Comparison of ENCODE assay signal across 5 cellular contexts in the genomic region with DNA sequence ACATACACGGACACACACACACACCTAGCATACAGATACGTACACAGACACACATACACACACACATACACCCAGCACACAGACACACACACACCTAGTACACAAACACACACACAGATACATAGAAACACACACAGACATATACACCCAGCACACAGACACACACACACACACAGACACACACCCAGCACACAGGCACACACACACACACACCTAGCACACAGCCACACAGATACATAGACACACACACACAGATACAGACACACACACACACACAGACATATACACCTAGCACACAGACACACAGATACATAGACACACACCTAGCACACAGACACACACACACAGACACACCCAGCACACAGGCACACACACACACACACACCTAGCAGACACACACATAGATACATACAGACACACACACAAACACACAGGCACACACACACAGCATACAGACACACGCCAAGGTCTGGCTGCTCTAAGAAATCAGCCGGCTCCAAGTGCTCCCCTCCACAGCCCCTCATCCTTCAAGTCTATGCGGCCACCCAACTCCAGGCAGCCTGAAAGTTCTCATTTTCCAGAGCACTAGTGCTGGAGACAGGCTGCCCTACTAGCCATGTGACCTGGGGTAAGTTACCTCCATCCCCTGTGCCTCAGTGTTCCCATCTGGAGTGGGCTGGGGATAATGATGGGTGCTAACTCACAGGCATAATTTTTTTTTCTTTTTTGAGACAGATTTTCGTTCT. TPM values are rescaled to one million over a fixed set of nuclear protein-coding genes. Genes with fewer than 3 reads are reported as not detected.
DNase-seq lines count a peak whose midpoint lies in the region; FAIRE-seq lines count a peak whose summit lies in the region.
"Had no signal": no experiment of that assay in that cellular context is flagged by ENCODE, and none has a peak within 500 bp of the region (broad histone marks: within the 10 kb centered on the region; RNA-seq: fewer than 3 reads in every experiment).

No MANE protein-coding gene starts in this region.

- H3K27me3 ChIP-seq in mesenchymal stem cell (ENCODE audit: control insufficient read depth in 1 of 2, insufficient read depth in 1 of 2, low read length in 2 of 2) = no peaks in the 10 kb centered on the region

- H3K4me3 ChIP-seq in mesenchymal stem cell (ENCODE audit: insufficient read depth in 1 of 2, low read depth in 1 of 2, low read length in 2 of 2) = no peak overlapping the region
- H3K4me3 ChIP-seq: HAP-1 had no signal

- peak overlapping the region; percentile 67 for H4K91ac ChIP-seq in mesenchymal stem cell (ENCODE audit: low read length)

- H3K18ac ChIP-seq in mesenchymal stem cell (ENCODE audit: low read depth in 1 of 2, low read length in 2 of 2) = no peak overlapping the region

- no peak for DNase-seq in HTR-8/SVneo (ENCODE audit: insufficient read length, low spot score)
- DNase-seq in mesenchymal stem cell = no peak
- DNase-seq in HK-2 (ENCODE audit: unreplicated experiment) = no peak
- DNase-seq in NCI-H2029 (lab: John Stamatoyannopoulos, UW) = no peak

- no peak overlapping the region for H2AK5ac ChIP-seq in mesenchymal stem cell (ENCODE audit: low read length, severe bottlenecking)

- H3K79me1 ChIP-seq in mesenchymal stem cell (replicated peaks; ENCODE audit: low read length, poor library complexity, severe bottlenecking) = no peaks in the 10 kb centered on the region

- no peak overlapping the region for H2BK5ac ChIP-seq in mesenchymal stem cell (ENCODE audit: low read depth, low read length, poor library complexity, severe bottlenecking)

- H2BK12ac ChIP-seq in mesenchymal stem cell (ENCODE audit: low read length in 2 of 2) = no peak overlapping the region

- WGBS in mesenchymal stem cell = 86% methylated on average over 6 of the region's 6 CpGs

- H2BK120ac ChIP-seq in mesenchymal stem cell (ENCODE audit: low read depth, low read length) = no peak overlapping the region

- H3K4me2 ChIP-seq in mesenchymal stem cell (ENCODE audit: low read length, poor library complexity, severe bottlenecking) = no peak overlapping the region

- H2AFZ ChIP-seq in mesenchymal stem cell (ENCODE audit: low read depth, low read length) = no peak overlapping the region

- peak; percentile 99 for FAIRE-seq in HTR-8/SVneo (lab: Jason Lieb, UNC)

- no peak overlapping the region for H3K27ac ChIP-seq in mesenchymal stem cell (ENCODE audit: low read length, poor library complexity, severe bottlenecking)

- peak overlapping the region; percentile 42 for H4K8ac ChIP-seq in mesenchymal stem cell (ENCODE audit: low read length)

- no peak overlapping the region for H3K23ac ChIP-seq in mesenchymal stem cell (ENCODE audit: low read length in 2 of 2)

- H3K4me1 ChIP-seq in mesenchymal stem cell (ENCODE audit: control insufficient read depth, insufficient read depth, low read depth, low read length) = peaks cover 6% of the 10 kb centered on the region
- H3K4me1 ChIP-seq: HAP-1 had no signal

- no peak overlapping the region for H3K9ac ChIP-seq in mesenchymal stem cell (ENCODE audit: low read length)

- H3K9me3 ChIP-seq in mesenchymal stem cell (ENCODE audit: control insufficient read depth, low read length) = no peaks in the 10 kb centered on the region
- H3K9me3 ChIP-seq: HAP-1 had no signal

- H3K36me3 ChIP-seq in mesenchymal stem cell (ENCODE audit: control insufficient read depth in 1 of 2, insufficient read depth in 2 of 2, low read depth in 1 of 2, low read length in 2 of 2) = peaks cover 62 to 87% of the 10 kb centered on the region in 2 experiments

- H3K4ac ChIP-seq in mesenchymal stem cell (ENCODE audit: low read depth in 1 of 2, low read length in 2 of 2) = no peak overlapping the region

- H2BK15ac ChIP-seq in mesenchymal stem cell (ENCODE audit: low read depth, poor library complexity, severe bottlenecking) = no peak overlapping the region

- H3K14ac ChIP-seq in mesenchymal stem cell (ENCODE audit: low read length in 2 of 2) = no peak overlapping the region

RNA-seq across cellular contexts. Expression of gene NR1D1, which starts 13.2 kb away (rescaled TPM):
- 6.1 TPM for polyA plus RNA-seq in mesenchymal stem cell (2013, experiment 1 of 2)
- polyA plus RNA-seq in mesenchymal stem cell (2013, experiment 2 of 2) = 5.5 TPM

RNA-seq across cellular contexts. Expression of gene THRA, which starts 24.5 kb away (rescaled TPM):
- 24.1 TPM for polyA plus RNA-seq in mesenchymal stem cell (2013, experiment 1 of 2)
- 23.2 TPM for polyA plus RNA-seq in mesenchymal stem cell (2013, experiment 2 of 2)

RNA-seq across cellular contexts. Expression of gene MED24, which starts 33.0 kb away (rescaled TPM):
- polyA plus RNA-seq in mesenchymal stem cell (2013, experiment 1 of 2) = 35.2 TPM
- polyA plus RNA-seq in mesenchymal stem cell (2013, experiment 2 of 2) = 35.4 TPM

RNA-seq across cellular contexts. Expression of gene MSL1, which starts 34.5 kb away (rescaled TPM):
- polyA plus RNA-seq in mesenchymal stem cell (2013, experiment 1 of 2) = 67.5 TPM
- 66.9 TPM for polyA plus RNA-seq in mesenchymal stem cell (2013, experiment 2 of 2)

RNA-seq across cellular contexts. Expression of gene CASC3, which starts 53.1 kb away (rescaled TPM):
- 35.8 TPM for polyA plus RNA-seq in mesenchymal stem cell (2013, experiment 1 of 2)
- 33.7 TPM for polyA plus RNA-seq in mesenchymal stem cell (2013, experiment 2 of 2)
